In the genomic region with DNA sequence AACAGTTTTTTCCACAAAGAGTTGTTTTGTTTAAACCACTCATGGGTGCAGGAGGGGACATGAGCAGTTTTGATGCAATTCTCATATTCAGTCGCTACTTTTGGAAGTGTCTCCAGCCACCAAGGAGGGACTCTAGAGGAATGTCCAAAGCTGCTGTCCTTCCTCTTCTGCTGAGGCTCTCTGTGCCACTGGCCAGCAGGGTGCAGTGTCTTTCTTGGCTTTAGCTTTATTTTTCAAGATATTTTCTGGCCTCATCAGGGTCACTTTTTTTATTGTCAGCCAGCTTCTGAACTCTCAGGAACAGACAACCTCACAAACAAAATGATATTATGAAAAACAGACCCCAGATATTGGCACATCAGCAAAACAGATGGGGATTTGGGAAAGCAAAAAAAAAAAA, we compare ENCODE assay signal across 8 cellular contexts.
DNase-seq lines count a peak whose midpoint lies in the region; FAIRE-seq and TF ChIP-seq lines count a peak whose summit lies in the region.

No MANE protein-coding gene starts in this region.

- H3K27me3 ChIP-seq in AG04450 (ENCODE audit: control insufficient read depth, insufficient read depth, low read length) (no peaks in the 10 kb centered on the region), parathyroid adenoma (ENCODE audit: control insufficient read depth, insufficient read depth, low read length) (no peaks in the 10 kb centered on the region)

- no peaks in the 10 kb centered on the region for H3K36me3 ChIP-seq in parathyroid adenoma (ENCODE audit: control insufficient read depth, insufficient read depth, low read length)

- TF ChIP-seq CTCF in AG04450 (IDR thresholded peaks at IDR 0.05; ENCODE audit: low read depth, low read length) (peak; percentile 72), parathyroid adenoma (IDR thresholded peaks at IDR 0.05) (peak; percentile 78), lower leg skin (IDR thresholded peaks at IDR 0.05) (no peak)

- H3K4me3 ChIP-seq in AG04450 (ENCODE audit: low read depth, low read length) (no peak overlapping the region), parathyroid adenoma (ENCODE audit: low read depth, low read length) (no peak overlapping the region), lower leg skin (ENCODE audit: low read depth, poor library complexity, severe bottlenecking) (no peak overlapping the region)

- H3K9me3 ChIP-seq in AG04450 (ENCODE audit: control insufficient read depth, insufficient read depth, low read length) (no peaks in the 10 kb centered on the region), parathyroid adenoma (ENCODE audit: control insufficient read depth, low read length) (no peaks in the 10 kb centered on the region)

- intact Hi-C loops in lower leg skin (cut with DNase I; ENCODE audit: low total_unique reads), result no loop called here

- no peak overlapping the region for H3K9ac ChIP-seq in parathyroid adenoma

- DNase-seq in AG04450 (ENCODE audit: low read depth, low spot score) (no peak), GM19239 (ENCODE audit: insufficient read length, low spot score) (peak; percentile 0), NAMALWA (ENCODE audit: low spot score) (peak; percentile 52), erythroblast (lab: John Stamatoyannopoulos, UW) (peak; percentile 13 to 14), SK-N-DZ (ENCODE audit: low spot score) (no peak), SHP77 (lab: John Stamatoyannopoulos, UW) (no peak), lower leg skin (ENCODE audit: low spot score in 2 of 2) (no peak)

- TF ChIP-seq POLR2A in erythroblast (IDR thresholded peaks at IDR 0.05; ENCODE audit: low read length) (no peak), lower leg skin (IDR thresholded peaks at IDR 0.05) (no peak)

- no peaks in the 10 kb centered on the region for H3K4me1 ChIP-seq in parathyroid adenoma

- FAIRE-seq in GM19239 (lab: Jason Lieb, UNC), result no peak

- CTCF ChIA-PET in AG04450 (lab: Charles Lee), result interaction anchor here (0.6 to 1.3 kb wide), 11 partner anchors 9 to 314 kb away, joined by 3 to 20 read pairs (median 3); a partner anchor contains a TSS

- no peaks in the 10 kb centered on the region for H3K79me2 ChIP-seq in parathyroid adenoma

- WGBS in lower leg skin, 2 donors, result 21 to 22% methylated on average over 1 of the region's 1 CpG

- no peak overlapping the region for H3K27ac ChIP-seq in AG04450 (ENCODE audit: low read depth, low read length)
- H3K27ac ChIP-seq in parathyroid adenoma, result no peak overlapping the region

- H2AFZ ChIP-seq in parathyroid adenoma, result no peak overlapping the region

- no peak overlapping the region for H3K4me2 ChIP-seq in parathyroid adenoma (ENCODE audit: low read length)

- POLR2A ChIA-PET in AG04450 (lab: Yijun Ruan, JAX), result interaction anchor here (0.7 kb wide), 1 partner anchor 657 kb away, joined by 11 read pairs; no protein-coding TSS in a partner anchor

Comparison
In these comparisons a context has a peak if more than half of its experiments do, and no peak if none do; other contexts are left out.
1. DNase-seq: peak in GM19239 (single experiment), NAMALWA (single experiment) and erythroblast (2 of 2); none in AG04450 (single experiment), SK-N-DZ (single experiment), SHP77 (0 of 2) and lower leg skin (0 of 2).
2. CTCF ChIP-seq: peak in AG04450 (single experiment) and parathyroid adenoma (single experiment); none in lower leg skin (0 of 3).